ENCODE assay signal across 17 cellular contexts in genomic region chr7:145692237-145692950, GRCh38.
DNase-seq lines count a peak whose midpoint lies in the region; ATAC-seq and TF ChIP-seq lines count a peak whose summit lies in the region.
"Had no signal": no experiment of that assay in that cellular context is flagged by ENCODE, and none has a peak within 500 bp of the region (broad histone marks: within the 10 kb centered on the region; RNA-seq: fewer than 3 reads in every experiment).

No MANE protein-coding gene starts in this region.

- no peak overlapping the region for H2BK15ac ChIP-seq in IMR-90 (ENCODE audit: low read depth, low read length)

- no peak overlapping the region for H3K4ac ChIP-seq in IMR-90 (ENCODE audit: low read depth, low read length)

- H3K9ac ChIP-seq in IMR-90 (ENCODE audit: low read depth, low read length) (no peak overlapping the region), colonic mucosa (ENCODE audit: low read depth in 2 of 2, low read length in 2 of 2) (no peak overlapping the region)

- no peak overlapping the region for H3K4me2 ChIP-seq in IMR-90 (ENCODE audit: low read depth, low read length)
- H3K4me2 ChIP-seq in OCI-LY7 (ENCODE audit: low read length): no peak overlapping the region

- no peaks in the 10 kb centered on the region for H3K9me1 ChIP-seq in IMR-90 (ENCODE audit: insufficient read depth, low read length)

- H2AFZ ChIP-seq in IMR-90 (replicated peaks; ENCODE audit: low read length, poor library complexity) (no peak overlapping the region), OCI-LY7 (ENCODE audit: low read length) (no peak overlapping the region)

- no peaks in the 10 kb centered on the region for H3K79me2 ChIP-seq in OCI-LY7 (ENCODE audit: insufficient read depth, low read depth, low read length)

- H4K8ac ChIP-seq in IMR-90 (ENCODE audit: low read depth in 2 of 2, low read length in 2 of 2): no peak overlapping the region

- no peak overlapping the region for H4K91ac ChIP-seq in IMR-90 (ENCODE audit: insufficient read depth, low read depth, low read length)

- H3K27ac ChIP-seq in IMR-90 (ENCODE audit: insufficient read depth, low read length): no peak overlapping the region
- no peak overlapping the region for H3K27ac ChIP-seq in colonic mucosa
- H3K27ac ChIP-seq in OCI-LY7 (ENCODE audit: low read depth, low read length, poor library complexity, severe bottlenecking): no peak overlapping the region
- H3K27ac ChIP-seq: epithelial cell of prostate had no signal

- H3K9me3 ChIP-seq in IMR-90 (ENCODE audit: control insufficient read depth, insufficient read depth, low read length): peaks cover 3% of the 10 kb centered on the region; the same call in 1 of the 2 replicates
- H3K9me3 ChIP-seq in colonic mucosa: no peaks in the 10 kb centered on the region
- no peaks in the 10 kb centered on the region for H3K9me3 ChIP-seq in OCI-LY7 (ENCODE audit: low read length)

- BruUV-seq in IMR-90 (replicated peaks; lab: Mats Ljungman, UMichigan): no TSS peak
- no TSS peak for BruUV-seq in OCI-LY7 (replicated peaks; lab: Mats Ljungman, UMichigan)

- H3K4me1 Mint-ChIP-seq in activated CD4-positive, alpha-beta memory T cell treated with anti-CD3 and anti-CD28 coated beads for 36 hours (ENCODE audit: low read depth): no peaks in the 10 kb centered on the region

- H3K56ac ChIP-seq in IMR-90 (ENCODE audit: extremely low read depth, insufficient read depth, low read length): no peak overlapping the region

- H2BK20ac ChIP-seq in IMR-90 (ENCODE audit: low read depth, low read length): no peak overlapping the region

- no peak overlapping the region for H3K4me3 Mint-ChIP-seq in activated CD4-positive, alpha-beta memory T cell treated with anti-CD3 and anti-CD28 coated beads for 36 hours
- H3K4me3 Mint-ChIP-seq: CD8-positive, alpha-beta T cell had no signal

- H3K9me2 ChIP-seq in OCI-LY7 (ENCODE audit: insufficient read depth, low read length): 0 out of 2 replicates have a peak, but pooled peaks cover 3% of the 10 kb centered on the region

- CTCF ChIA-PET in IMR-90 (lab: Yijun Ruan, JAX) (interaction anchor here (0.8 kb wide), 1 partner anchor 10 kb away, joined by 3 read pairs; no protein-coding TSS in a partner anchor), OCI-LY7 (lab: Charles Lee; ENCODE audit: unreplicated experiment) (no interaction called here)
- CTCF ChIA-PET in activated CD4-positive, alpha-beta memory T cell treated with anti-CD3 and anti-CD28 coated beads for 36 hours (lab: Charles Lee): no interaction called here

- H3K27me3 ChIP-seq in IMR-90 (ENCODE audit: control insufficient read depth, insufficient read depth, low read length) (no peaks in the 10 kb centered on the region), colonic mucosa (no peaks in the 10 kb centered on the region)

- no peak overlapping the region for H2AK5ac ChIP-seq in IMR-90 (ENCODE audit: low read depth, low read length)

- no peak overlapping the region for H3K14ac ChIP-seq in IMR-90 (replicated peaks; ENCODE audit: low read depth, low read length)

- no peaks in the 10 kb centered on the region for H3K36me3 ChIP-seq in IMR-90 (ENCODE audit: control insufficient read depth, insufficient read depth, low read length)
- no peaks in the 10 kb centered on the region for H3K36me3 ChIP-seq in colonic mucosa
- no peaks in the 10 kb centered on the region for H3K36me3 ChIP-seq in OCI-LY7 (ENCODE audit: insufficient read depth, low read length)

- no peaks in the 10 kb centered on the region for H3K27me3 Mint-ChIP-seq in activated CD4-positive, alpha-beta memory T cell treated with anti-CD3 and anti-CD28 coated beads for 36 hours

- H2BK5ac ChIP-seq in IMR-90 (ENCODE audit: low read depth, low read length, poor library complexity, severe bottlenecking): no peak overlapping the region

- no peak overlapping the region for H4K5ac ChIP-seq in IMR-90 (ENCODE audit: low read depth, low read length)

- no peak for TF ChIP-seq POLR2A in IMR-90 (IDR thresholded peaks at IDR 0.05; ENCODE audit: low read depth, low read length)

- no peak overlapping the region for H2AK9ac ChIP-seq in IMR-90 (replicated peaks; ENCODE audit: low read depth, low read length, poor library complexity)

- TF ChIP-seq CTCF in IMR-90 (conservative IDR thresholded peaks at IDR 0.05; ENCODE audit: low read depth, low read length) (no peak), colonic mucosa (IDR thresholded peaks at IDR 0.05) (no peak), OCI-LY7 (conservative IDR thresholded peaks at IDR 0.05; ENCODE audit: low read length) (no peak)

- H3K4me3 ChIP-seq in IMR-90 (ENCODE audit: insufficient read depth, low read depth, low read length) (no peak overlapping the region), colonic mucosa (no peak overlapping the region), OCI-LY7 (ENCODE audit: low read depth, low read length, poor library complexity, severe bottlenecking) (no peak overlapping the region)

- DNase-seq in A172 (ENCODE audit: low spot score): peak; percentile 23
- DNase-seq in IMR-90: peak; percentile 1
- DNase-seq in colonic mucosa: peak; percentile 27
- peak; percentile 7 for DNase-seq in iPS-NIHi11 (ENCODE audit: low spot score)
- DNase-seq in activated CD4-positive, alpha-beta memory T cell treated with anti-CD3 and anti-CD28 coated beads for 36 hours: no peak
- DNase-seq in OCI-LY7 (ENCODE audit: low spot score): no peak
- no peak for DNase-seq in AG20443 (ENCODE audit: low spot score)
- DNase-seq: ACHN; amniotic stem cell; CD8-positive, alpha-beta T cell; NCI-H187 treated with DMSO at 0.1 percent for 48 hours; NCI-H446; NK-92 treated with Interleukin-12 subunit alpha and Interleukin-12 subunit beta, amount 100 ng/mL, for 24 hours; SHP77 had no signal

- H4K20me1 ChIP-seq in IMR-90 (ENCODE audit: insufficient read depth, low read length) (no peaks in the 10 kb centered on the region), OCI-LY7 (ENCODE audit: insufficient read depth, low read length) (no peaks in the 10 kb centered on the region)

- ATAC-seq in IMR-90 (ENCODE audit: low read depth) (no peak), HG03432 (IDR thresholded peaks at IDR 0.05; ENCODE audit: unreplicated experiment) (no peak)
- ATAC-seq: CD8-positive, alpha-beta T cell; HepG2 had no signal

- H3K36me3 Mint-ChIP-seq in activated CD4-positive, alpha-beta memory T cell treated with anti-CD3 and anti-CD28 coated beads for 36 hours: no peaks in the 10 kb centered on the region
- H3K36me3 Mint-ChIP-seq: CD8-positive, alpha-beta T cell had no signal

- in situ Hi-C loops in IMR-90 (cut with MboI; ENCODE audit: low sequenced_read_pairs): no loop called here

- 0% methylated on average over 1 of the region's 3 CpGs; no CpG with 5 or more reads in 1 of the 2 experiments for WGBS in IMR-90 (ENCODE audit: extremely low coverage in 2 of 2, insufficient read length in 1 of 2), 2 experiments

- H3K18ac ChIP-seq in IMR-90 (ENCODE audit: low read depth, low read length): no peak overlapping the region

- H3K79me1 ChIP-seq in IMR-90 (ENCODE audit: low read depth in 1 of 2, low read length in 2 of 2): no peaks in the 10 kb centered on the region

- H3K9me3 Mint-ChIP-seq in activated CD4-positive, alpha-beta memory T cell treated with anti-CD3 and anti-CD28 coated beads for 36 hours: peaks cover 5% of the 10 kb centered on the region

- H3K23ac ChIP-seq in IMR-90 (ENCODE audit: low read depth, low read length): no peak overlapping the region

- H2BK120ac ChIP-seq in IMR-90 (ENCODE audit: low read depth, low read length): no peak overlapping the region

- intact Hi-C loops in IMR-90 (cut with micrococcal nuclease) (no loop called here), colonic mucosa (cut with DNase I) (no loop called here), OCI-LY7 (cut with micrococcal nuclease; ENCODE audit: unreplicated experiment) (no loop called here)
- intact Hi-C loops in activated CD4-positive, alpha-beta memory T cell treated with anti-CD3 and anti-CD28 coated beads for 36 hours (cut with micrococcal nuclease): no loop called here

- dilution Hi-C loops in IMR-90 (cut with HindIII; ENCODE audit: low sequenced_read_pairs, unreplicated experiment): no loop called here

- H3K4me1 ChIP-seq in IMR-90 (ENCODE audit: control insufficient read depth, insufficient read depth, low read length) (no peaks in the 10 kb centered on the region), colonic mucosa (no peaks in the 10 kb centered on the region), OCI-LY7 (ENCODE audit: insufficient read depth, low read length, poor library complexity, severe bottlenecking) (no peaks in the 10 kb centered on the region)

- POLR2A ChIA-PET in IMR-90 (lab: Charles Lee; ENCODE audit: unreplicated experiment) (no interaction called here), OCI-LY7 (lab: Charles Lee) (interaction anchor here (0.7 kb wide), 1 partner anchor 353 kb away, joined by 4 read pairs; no protein-coding TSS in a partner anchor)
- POLR2A ChIA-PET in activated CD4-positive, alpha-beta memory T cell treated with anti-CD3 and anti-CD28 coated beads for 36 hours (lab: Charles Lee): no interaction called here

- no peak overlapping the region for H3K27ac Mint-ChIP-seq in activated CD4-positive, alpha-beta memory T cell treated with anti-CD3 and anti-CD28 coated beads for 36 hours
- H3K27ac Mint-ChIP-seq: CD8-positive, alpha-beta T cell had no signal

- no peak for TF ChIP-seq RAD21 in IMR-90 (IDR thresholded peaks at IDR 0.05; ENCODE audit: low read length)

TF ChIP-seq in IMR-90, 13 proteins besides CTCF, POLR2A, EP300 and RAD21 (continues in another document):
- TF ChIP-seq USF2 (IDR thresholded peaks at IDR 0.05; ENCODE audit: low read depth, low read length) (no peak), MAZ (IDR thresholded peaks at IDR 0.05; ENCODE audit: borderline replicate concordance, low read depth, low read length) (no peak), ELK1 (IDR thresholded peaks at IDR 0.05; ENCODE audit: borderline replicate concordance, low read depth, low read length) (no peak), RCOR1 (IDR thresholded peaks at IDR 0.05; ENCODE audit: insufficient replicate concordance, low read length) (no peak), MAFK (IDR thresholded peaks at IDR 0.05; ENCODE audit: low read depth, low read length) (no peak)

Comparison
In these comparisons a context has a peak if more than half of its experiments do, and no peak if none do; other contexts are left out.
1. DNase-seq: peak in A172 (single experiment), IMR-90 (single experiment), colonic mucosa (single experiment) and iPS-NIHi11 (single experiment); none in activated CD4-positive, alpha-beta memory T cell treated with anti-CD3 and anti-CD28 coated beads for 36 hours (single experiment), OCI-LY7 (single experiment) and AG20443 (single experiment).